ENCODE assay signal across 25 cellular contexts in the genomic region with DNA sequence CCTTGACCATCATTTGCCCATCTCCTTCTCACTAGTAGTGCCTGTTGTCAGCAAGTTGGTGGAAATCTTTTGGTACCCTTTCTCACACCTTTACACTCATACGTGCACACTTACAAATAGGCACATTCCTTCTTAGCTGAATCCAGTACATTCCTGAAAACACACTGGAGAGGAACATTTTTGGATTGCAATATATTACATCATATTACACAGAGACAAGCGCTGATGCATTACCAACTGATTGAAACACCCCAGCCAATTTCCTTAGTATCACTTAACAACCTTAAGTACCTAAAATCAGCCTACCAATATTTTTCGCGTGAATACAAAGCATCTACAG.
DNase-seq lines count a peak whose midpoint lies in the region; ATAC-seq, FAIRE-seq and TF ChIP-seq lines count a peak whose summit lies in the region.
"Had no signal": no experiment of that assay in that cellular context is flagged by ENCODE, and none has a peak within 500 bp of the region (broad histone marks: within the 10 kb centered on the region; RNA-seq: fewer than 3 reads in every experiment).

No MANE protein-coding gene starts in this region.

- peaks cover 31% of the 10 kb centered on the region for H3K4me1 Mint-ChIP-seq in stimulated activated naive CD8-positive, alpha-beta T cell treated with anti-CD3 and anti-CD28 coated beads, Interleukin-15, Interleukin-2, amounts not matched to agents 100 ng/mL and 50 ng/mL, for 24 hours (ENCODE audit: low read depth)
- peaks cover 13% of the 10 kb centered on the region for H3K4me1 Mint-ChIP-seq in stimulated activated naive CD8-positive, alpha-beta T cell treated with anti-CD3 and anti-CD28 coated beads, Interleukin-15, amount 100 ng/mL, for 72 hours
- H3K4me1 Mint-ChIP-seq in stimulated activated memory B cell treated with anti-CD40 and anti-IgM and Interleukin-4, amounts not matched to agents 10 μg/mL and 1 μg/mL and 100 μg/mL, for 72 hours: peaks cover 87% of the 10 kb centered on the region

- H4K20me1 ChIP-seq in OCI-LY7 (ENCODE audit: insufficient read depth, low read length) (peaks cover 10% of the 10 kb centered on the region), H1 (replicated peaks in 1 of 2; ENCODE audit: control insufficient read depth in 1 of 2, insufficient read depth in 2 of 2, low read length in 2 of 2) (no peaks in the 10 kb centered on the region)

- no peak overlapping the region for H3K9ac ChIP-seq in H1 (replicated peaks in 1 of 4; ENCODE audit: extremely low read depth in 1 of 4, low read depth in 3 of 4, low read length in 3 of 4)

- H4K5ac ChIP-seq in H1 (ENCODE audit: insufficient read length, low read depth, low read length): no peak overlapping the region

- no peak overlapping the region for H3K4me2 ChIP-seq in OCI-LY7 (ENCODE audit: low read length)
- no peak overlapping the region for H3K4me2 ChIP-seq in H1 (ENCODE audit: insufficient read depth in 1 of 2, low read depth in 2 of 2, low read length in 2 of 2)

- peak overlapping the region; percentile 17 for H4K91ac ChIP-seq in H1 (replicated peaks; ENCODE audit: insufficient read length, low read length)

- peak overlapping the region; percentile 59 for H3K27ac ChIP-seq in OCI-LY7 (ENCODE audit: low read depth, low read length, poor library complexity, severe bottlenecking)
- no peak overlapping the region for H3K27ac ChIP-seq in H1 (ENCODE audit: low read depth, low read length)
- H3K27ac ChIP-seq: WERI-Rb-1 had no signal

- H3K27ac Mint-ChIP-seq in stimulated activated naive CD8-positive, alpha-beta T cell treated with anti-CD3 and anti-CD28 coated beads, Interleukin-15, Interleukin-2, amounts not matched to agents 100 ng/mL and 50 ng/mL, for 24 hours: peak overlapping the region; percentile 57
- peak overlapping the region in 1 of 2 donors; percentile 4 for H3K27ac Mint-ChIP-seq in stimulated activated naive CD8-positive, alpha-beta T cell treated with anti-CD3 and anti-CD28 coated beads, Interleukin-15, amount 100 ng/mL, for 72 hours
- peak overlapping the region; percentile 81 for H3K27ac Mint-ChIP-seq in stimulated activated memory B cell treated with anti-CD40 and anti-IgM and Interleukin-4, amounts not matched to agents 10 μg/mL and 1 μg/mL and 100 μg/mL, for 72 hours
- H3K27ac Mint-ChIP-seq: activated CD4-positive, alpha-beta memory T cell treated with anti-CD3 and anti-CD28 coated beads, Interleukin-2, amount 10 ng/mL, durations not matched to agents 7 days and 5 days; CD4-positive, CD25-positive, alpha-beta regulatory T cell had no signal

- CTCF ChIA-PET in OCI-LY7 (lab: Charles Lee; ENCODE audit: unreplicated experiment) (no interaction called here), H1 (lab: Charles Lee; ENCODE audit: partially characterized antibody) (interaction anchor here (0.6 to 4.2 kb wide), 10 partner anchors 12 to 95 kb away, joined by 3 to 30 read pairs (median 5); no protein-coding TSS in a partner anchor)

- no peak overlapping the region for H4K8ac ChIP-seq in H1 (ENCODE audit: extremely low read depth, insufficient read depth, low read length)

- H3K18ac ChIP-seq in H1 (ENCODE audit: extremely low read depth, low read length): no peak overlapping the region

- no peaks in the 10 kb centered on the region for H3K9me3 ChIP-seq in OCI-LY7 (ENCODE audit: low read length)
- H3K9me3 ChIP-seq in H1 (ENCODE audit: insufficient read depth in 2 of 2, low read depth in 1 of 2, low read length in 1 of 2): no peaks in the 10 kb centered on the region

- no peaks in the 10 kb centered on the region for H3K9me3 Mint-ChIP-seq in stimulated activated naive CD8-positive, alpha-beta T cell treated with anti-CD3 and anti-CD28 coated beads, Interleukin-15, Interleukin-2, amounts not matched to agents 100 ng/mL and 50 ng/mL, for 24 hours
- H3K9me3 Mint-ChIP-seq in stimulated activated naive CD8-positive, alpha-beta T cell treated with anti-CD3 and anti-CD28 coated beads, Interleukin-15, amount 100 ng/mL, for 72 hours: no peaks in the 10 kb centered on the region
- no peaks in the 10 kb centered on the region for H3K9me3 Mint-ChIP-seq in stimulated activated memory B cell treated with anti-CD40 and anti-IgM and Interleukin-4, amounts not matched to agents 10 μg/mL and 1 μg/mL and 100 μg/mL, for 72 hours
- H3K9me3 Mint-ChIP-seq: activated CD4-positive, alpha-beta memory T cell treated with anti-CD3 and anti-CD28 coated beads, Interleukin-2, amount 10 ng/mL, durations not matched to agents 7 days and 5 days; naive thymus-derived CD8-positive, alpha-beta T cell had no signal

- no peak for FAIRE-seq in H1 (lab: Jason Lieb, UNC)

- H3K4me1 ChIP-seq in OCI-LY7 (ENCODE audit: insufficient read depth, low read length, poor library complexity, severe bottlenecking) (peaks cover 76% of the 10 kb centered on the region), H1 (replicated peaks in 1 of 4; ENCODE audit: control insufficient read depth in 3 of 4, insufficient read depth in 4 of 4, low read length in 3 of 4) (peaks cover 0 to 2% (median 0%) of the 10 kb centered on the region in 4 experiments; a peak in 3 of 7 replicates)

- no peak overlapping the region for H3K4me3 Mint-ChIP-seq in stimulated activated naive CD8-positive, alpha-beta T cell treated with anti-CD3 and anti-CD28 coated beads, Interleukin-15, Interleukin-2, amounts not matched to agents 100 ng/mL and 50 ng/mL, for 24 hours
- no peak overlapping the region for H3K4me3 Mint-ChIP-seq in stimulated activated naive CD8-positive, alpha-beta T cell treated with anti-CD3 and anti-CD28 coated beads, Interleukin-15, amount 100 ng/mL, for 72 hours
- H3K4me3 Mint-ChIP-seq in stimulated activated memory B cell treated with anti-CD40 and anti-IgM and Interleukin-4, amounts not matched to agents 10 μg/mL and 1 μg/mL and 100 μg/mL, for 72 hours: no peak overlapping the region
- H3K4me3 Mint-ChIP-seq: activated CD4-positive, alpha-beta memory T cell treated with anti-CD3 and anti-CD28 coated beads, Interleukin-2, amount 10 ng/mL, durations not matched to agents 7 days and 5 days; CD4-positive, CD25-positive, alpha-beta regulatory T cell had no signal

- WGBS in H1 (ENCODE audit: extremely low coverage in 1 of 2, insufficient coverage in 1 of 2, insufficient read length in 1 of 2, insufficient replicate concordance in 2 of 2, low coverage in 1 of 2, low lambda C conversion rate in 2 of 2, missing lambda C conversion rate in 1 of 2), 2 experiments: 94% methylated on average over 4 of the region's 4 CpGs; no CpG with 5 or more reads in 1 of the 2 experiments

- 0 out of 2 replicates have a peak overlapping the region, but pooled peaks have one; percentile 39 for H2AK5ac ChIP-seq in H1 (ENCODE audit: low read depth, low read length)

- H2BK5ac ChIP-seq in H1 (ENCODE audit: low read depth, low read length): no peak overlapping the region

- H3K9me2 ChIP-seq in OCI-LY7 (ENCODE audit: insufficient read depth, low read length): no peaks in the 10 kb centered on the region

- peak overlapping the region; percentile 43; the same call in 1 of the 2 replicates for H2BK12ac ChIP-seq in H1 (ENCODE audit: low read depth, low read length)

- no peak for DNase-seq in stimulated activated naive CD8-positive, alpha-beta T cell treated with anti-CD3 and anti-CD28 coated beads, Interleukin-15, amount 100 ng/mL, for 72 hours
- no peak for DNase-seq in OCI-LY7 (ENCODE audit: low spot score)
- no peak for DNase-seq in H1 (ENCODE audit: low read depth in 1 of 2, low spot score in 2 of 2)
- DNase-seq in NOMO-1 treated with dmso at 0.1 percent for 144 hours (lab: John Stamatoyannopoulos, UW; ENCODE audit: unreplicated experiment): no peak
- no peak for DNase-seq in DMS 273 treated with DMSO at 0.1 percent for 48 hours (lab: John Stamatoyannopoulos, UW)
- DNase-seq: activated CD4-positive, alpha-beta memory T cell treated with anti-CD3 and anti-CD28 coated beads, Interleukin-2, amount 10 ng/mL, durations not matched to agents 7 days and 5 days; activated naive CD4-positive, alpha-beta T cell; activated T-cell treated with anti-CD3 and anti-CD28 coated beads, Interleukin-2, amount 50 U/mL, for 1 hour; amniotic stem cell; CD4-positive, CD25-positive, alpha-beta regulatory T cell; DMS79; glutamatergic neuron; HCEC 1CT; mesenchymal stem cell; naive thymus-derived CD8-positive, alpha-beta T cell; NCI-H1417; NCI-H2171; Right ventricle myocardium superior; stimulated activated naive B cell treated with anti-CD40 and anti-IgM and Interleukin-4, amounts not matched to agents 10 μg/mL and 1 μg/mL and 100 μg/mL, for 72 hours; WERI-Rb-1 had no signal

- no peak overlapping the region for H2BK15ac ChIP-seq in H1 (ENCODE audit: low read length)

- no peaks in the 10 kb centered on the region for H3K23me2 ChIP-seq in H1 (ENCODE audit: low read depth, low read length)

- no peak for TF ChIP-seq RAD21 in H1 (IDR thresholded peaks at IDR 0.05 in 1 of 2, conservative IDR thresholded peaks at IDR 0.05 in 1 of 2; ENCODE audit: low read depth in 2 of 2, low read length in 2 of 2)

- H3K36me3 Mint-ChIP-seq in stimulated activated naive CD8-positive, alpha-beta T cell treated with anti-CD3 and anti-CD28 coated beads, Interleukin-15, Interleukin-2, amounts not matched to agents 100 ng/mL and 50 ng/mL, for 24 hours (ENCODE audit: low read depth): no peaks in the 10 kb centered on the region
- peaks cover 38% of the 10 kb centered on the region for H3K36me3 Mint-ChIP-seq in stimulated activated memory B cell treated with anti-CD40 and anti-IgM and Interleukin-4, amounts not matched to agents 10 μg/mL and 1 μg/mL and 100 μg/mL, for 72 hours
- H3K36me3 Mint-ChIP-seq: CD4-positive, CD25-positive, alpha-beta regulatory T cell; naive thymus-derived CD8-positive, alpha-beta T cell had no signal

- intact Hi-C loops in OCI-LY7 (cut with micrococcal nuclease; ENCODE audit: unreplicated experiment): no loop called here

- H3K4ac ChIP-seq in H1 (replicated peaks; ENCODE audit: insufficient read length, low read depth, low read length): no peak overlapping the region

- TF ChIP-seq CTCF in OCI-LY7 (conservative IDR thresholded peaks at IDR 0.05; ENCODE audit: low read length) (no peak), H1 (IDR thresholded peaks at IDR 0.05; ENCODE audit: control extremely low read depth in 1 of 3, insufficient read depth in 1 of 3, low read depth in 1 of 3, low read length in 3 of 3) (no peak)

- ATAC-seq in stimulated activated naive CD8-positive, alpha-beta T cell treated with anti-CD3 and anti-CD28 coated beads, Interleukin-15, amount 100 ng/mL, for 72 hours: no peak
- ATAC-seq in stimulated activated memory B cell treated with anti-CD40 and anti-IgM and Interleukin-4, amounts not matched to agents 10 μg/mL and 1 μg/mL and 100 μg/mL, for 72 hours: no peak
- no peak for ATAC-seq in HG02970 (IDR thresholded peaks at IDR 0.05; ENCODE audit: low FRiP score, unreplicated experiment)
- ATAC-seq: esophagus mucosa; naive thymus-derived CD8-positive, alpha-beta T cell; sciatic nerve; stimulated activated naive B cell treated with anti-CD40 and anti-IgM and Interleukin-4, amounts not matched to agents 10 μg/mL and 1 μg/mL and 100 μg/mL, for 72 hours had no signal

- no peak overlapping the region for H3K23ac ChIP-seq in H1 (ENCODE audit: insufficient read length)

- no peaks in the 10 kb centered on the region for H3K27me3 Mint-ChIP-seq in stimulated activated naive CD8-positive, alpha-beta T cell treated with anti-CD3 and anti-CD28 coated beads, Interleukin-15, Interleukin-2, amounts not matched to agents 100 ng/mL and 50 ng/mL, for 24 hours
- H3K27me3 Mint-ChIP-seq in stimulated activated naive CD8-positive, alpha-beta T cell treated with anti-CD3 and anti-CD28 coated beads, Interleukin-15, amount 100 ng/mL, for 72 hours: peaks cover 19% of the 10 kb centered on the region
- no peaks in the 10 kb centered on the region for H3K27me3 Mint-ChIP-seq in stimulated activated memory B cell treated with anti-CD40 and anti-IgM and Interleukin-4, amounts not matched to agents 10 μg/mL and 1 μg/mL and 100 μg/mL, for 72 hours
- H3K27me3 Mint-ChIP-seq: stimulated activated naive B cell treated with anti-CD40 and anti-IgM and Interleukin-4, amounts not matched to agents 10 μg/mL and 1 μg/mL and 100 μg/mL, for 72 hours had no signal

- H3K4me3 ChIP-seq in OCI-LY7 (ENCODE audit: low read depth, low read length, poor library complexity, severe bottlenecking): no peak overlapping the region
- H3K4me3 ChIP-seq in H1 (ENCODE audit: extremely low read depth in 1 of 4, insufficient read depth in 2 of 4, low read depth in 3 of 4, low read length in 4 of 4): no peak overlapping the region

- no peak overlapping the region for H2BK120ac ChIP-seq in H1 (replicated peaks; ENCODE audit: low read depth, low read length)

- no peak overlapping the region for H3K14ac ChIP-seq in H1 (ENCODE audit: insufficient read length)

- no peak overlapping the region for H2AFZ ChIP-seq in OCI-LY7 (ENCODE audit: low read length)
- no peak overlapping the region for H2AFZ ChIP-seq in H1 (ENCODE audit: low read length)

- H3K79me2 ChIP-seq in OCI-LY7 (ENCODE audit: insufficient read depth, low read depth, low read length) (peaks cover 98% of the 10 kb centered on the region), H1 (ENCODE audit: control insufficient read depth in 1 of 2, insufficient read depth in 2 of 2, low read length in 2 of 2) (no peaks in the 10 kb centered on the region)

- BruUV-seq in OCI-LY7 (replicated peaks; lab: Mats Ljungman, UMichigan): no TSS peak

- H2BK20ac ChIP-seq in H1 (ENCODE audit: low read length): no peak overlapping the region

- H3K36me3 ChIP-seq in OCI-LY7 (ENCODE audit: insufficient read depth, low read length) (peaks cover 88% of the 10 kb centered on the region), H1 (ENCODE audit: control insufficient read depth in 2 of 4, insufficient read depth in 4 of 4, low read length in 3 of 4) (no peaks in the 10 kb centered on the region)
- H3K36me3 ChIP-seq: WERI-Rb-1 had no signal

- H3K27me3 ChIP-seq in H1 (replicated peaks in 1 of 4; ENCODE audit: control insufficient read depth in 3 of 4, extremely low read depth in 1 of 4, insufficient read depth in 3 of 4, low read length in 3 of 4): no peaks in the 10 kb centered on the region

- no peaks in the 10 kb centered on the region for H3K79me1 ChIP-seq in H1 (ENCODE audit: low read depth, low read length)

- POLR2A ChIA-PET in OCI-LY7 (lab: Charles Lee) (interaction anchor here (0.6 to 1.5 kb wide), 6 partner anchors 11 to 605 kb away, joined by 3 to 15 read pairs (median 4); partner anchors contain the start of gene BCO1), H1 (lab: Charles Lee; ENCODE audit: partially characterized antibody) (interaction anchor here (1.6 kb wide), 1 partner anchor 13 kb away, joined by 4 read pairs; no protein-coding TSS in a partner anchor)

- no peak for TF ChIP-seq POLR2A in H1 (IDR thresholded peaks at IDR 0.05; ENCODE audit: control extremely low read depth in 1 of 2, low read depth in 2 of 2, low read length in 2 of 2)

- no peak overlapping the region for H3K56ac ChIP-seq in H1 (replicated peaks; ENCODE audit: insufficient read length, low read depth, low read length)

- TF ChIP-seq EP300 in H1 (IDR thresholded peaks at IDR 0.05; ENCODE audit: borderline replicate concordance in 1 of 2, low read depth in 2 of 2, low read length in 2 of 2): no peak
